In the genomic region with DNA sequence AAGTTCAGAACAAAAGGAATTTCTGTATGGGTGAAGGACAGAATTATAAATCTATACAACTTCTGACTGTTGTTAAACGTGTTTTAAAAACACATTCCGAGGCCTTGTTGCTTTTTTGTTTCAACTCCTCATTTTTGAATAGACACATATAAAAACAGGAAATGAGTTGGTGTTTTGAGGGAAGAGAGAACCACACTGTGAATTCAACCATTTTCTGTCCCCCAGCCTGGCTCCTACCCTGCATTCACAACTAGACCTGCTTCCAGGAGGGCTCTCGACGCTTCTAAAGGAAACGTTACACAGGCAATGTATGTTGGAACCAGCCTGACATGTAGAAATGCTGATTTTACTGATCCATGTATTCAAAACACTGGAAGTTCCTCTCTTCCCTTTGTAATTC, we compare ENCODE assay signal across 3 cellular contexts.
TF ChIP-seq lines count a peak whose summit lies in the region.

No MANE protein-coding gene starts in this region.

TF ChIP-seq in SK-N-SH, 30 proteins besides CTCF, POLR2A, EP300 and RAD21 (continued from another document):
- TF ChIP-seq POLR2AphosphoS5 (IDR thresholded peaks at IDR 0.05; ENCODE audit: low read depth, low read length) = no peak
- no peak for TF ChIP-seq RCOR1 (IDR thresholded peaks at IDR 0.05; ENCODE audit: low read length)

TF ChIP-seq in SK-N-SH treated with all-trans-retinoic acid at 6 μM for 48 hours, 23 proteins besides CTCF, POLR2A, EP300 and RAD21 (continued from another document):
- no peak for TF ChIP-seq GLIS3 (CRISPR knock-in tag; IDR thresholded peaks at IDR 0.05)
- TF ChIP-seq, protein P1, sequence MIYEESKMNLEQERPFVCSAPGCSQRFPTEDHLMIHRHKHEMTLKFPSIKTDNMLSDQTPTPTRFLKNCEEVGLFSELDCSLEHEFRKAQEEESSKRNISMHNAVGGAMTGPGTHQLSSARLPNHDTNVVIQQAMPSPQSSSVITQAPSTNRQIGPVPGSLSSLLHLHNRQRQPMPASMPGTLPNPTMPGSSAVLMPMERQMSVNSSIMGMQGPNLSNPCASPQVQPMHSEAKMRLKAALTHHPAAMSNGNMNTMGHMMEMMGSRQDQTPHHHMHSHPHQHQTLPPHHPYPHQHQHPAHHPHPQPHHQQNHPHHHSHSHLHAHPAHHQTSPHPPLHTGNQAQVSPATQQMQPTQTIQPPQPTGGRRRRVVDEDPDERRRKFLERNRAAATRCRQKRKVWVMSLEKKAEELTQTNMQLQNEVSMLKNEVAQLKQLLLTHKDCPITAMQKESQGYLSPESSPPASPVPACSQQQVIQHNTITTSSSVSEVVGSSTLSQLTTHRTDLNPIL (CRISPR knock-in tag; IDR thresholded peaks at IDR 0.05; ENCODE audit: low read depth) = no peak

TF ChIP-seq in endothelial cell of umbilical vein, 7 proteins besides CTCF, POLR2A, EP300 and RAD21 (continued from another document):
- TF ChIP-seq EZH2 (IDR thresholded peaks at IDR 0.05; ENCODE audit: borderline replicate concordance, low read depth, low read length, severe bottlenecking) = no peak
- TF ChIP-seq, protein P2, sequence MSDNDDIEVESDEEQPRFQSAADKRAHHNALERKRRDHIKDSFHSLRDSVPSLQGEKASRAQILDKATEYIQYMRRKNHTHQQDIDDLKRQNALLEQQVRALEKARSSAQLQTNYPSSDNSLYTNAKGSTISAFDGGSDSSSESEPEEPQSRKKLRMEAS (IDR thresholded peaks at IDR 0.05; ENCODE audit: insufficient read depth, insufficient read length) = no peak
- TF ChIP-seq JUN (IDR thresholded peaks at IDR 0.05; ENCODE audit: borderline replicate concordance, insufficient read depth, insufficient read length, low read depth) = no peak
- TF ChIP-seq FOS (IDR thresholded peaks at IDR 0.05; ENCODE audit: borderline replicate concordance, insufficient read depth, low read length) = no peak
- no peak for TF ChIP-seq MYC (IDR thresholded peaks at IDR 0.05; ENCODE audit: low read depth, low read length)
- no peak for TF ChIP-seq POLR2AphosphoS5 (IDR thresholded peaks at IDR 0.05; ENCODE audit: insufficient read depth, low read depth, low read length)
